14 cellular contexts compared by ENCODE assay signal in the genomic region with DNA sequence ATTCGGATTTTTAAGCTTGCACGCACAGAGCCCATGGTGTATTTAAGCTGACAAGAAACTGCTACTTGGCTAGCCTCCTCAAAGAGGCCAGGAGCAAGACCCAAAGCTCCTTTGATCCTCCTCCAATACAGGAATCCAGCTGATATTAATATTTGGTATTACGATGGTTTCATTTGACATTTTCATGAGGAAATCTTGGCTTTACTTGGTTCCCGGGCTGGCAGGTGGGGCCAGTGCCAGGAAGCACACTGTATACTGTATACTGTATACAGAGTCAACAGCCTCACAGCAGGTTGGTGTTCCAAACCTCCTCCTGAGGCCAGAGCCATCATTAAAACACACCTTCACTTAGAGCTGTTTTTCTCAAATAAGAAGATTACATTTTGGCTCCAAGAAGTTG.
DNase-seq lines count a peak whose midpoint lies in the region; ATAC-seq and TF ChIP-seq lines count a peak whose summit lies in the region.
"Had no signal": no experiment of that assay in that cellular context is flagged by ENCODE, and none has a peak within 500 bp of the region (broad histone marks: within the 10 kb centered on the region; RNA-seq: fewer than 3 reads in every experiment).

No MANE protein-coding gene starts in this region.

- H3K9me3 ChIP-seq in muscle layer of colon (ENCODE audit: low read length), result no peaks in the 10 kb centered on the region
- no peaks in the 10 kb centered on the region for H3K9me3 ChIP-seq in sigmoid colon

- TF ChIP-seq EP300 in sigmoid colon (IDR thresholded peaks at IDR 0.05), result peak in 3 of 4 donors; percentile 4 to 78 (median 55)

- H3K27ac ChIP-seq in C4-2B (peak overlapping the region; percentile 25; the same call in 1 of the 2 replicates), muscle layer of colon (ENCODE audit: low read depth, low read length) (peak overlapping the region; percentile 47), sigmoid colon (peak overlapping the region in 3 of 4 donors; percentile 49 to 78 (median 76))

- TF ChIP-seq CTCF in C4-2B (conservative IDR thresholded peaks at IDR 0.05) (no peak), sigmoid colon (IDR thresholded peaks at IDR 0.05) (no peak), GM20000 (IDR thresholded peaks at IDR 0.05; ENCODE audit: extremely low read depth, missing control alignments) (no peak)

- H3K36me3 ChIP-seq in muscle layer of colon (ENCODE audit: insufficient read depth, low read length) (no peaks in the 10 kb centered on the region), sigmoid colon (no peaks in the 10 kb centered on the region)

- H3K27me3 ChIP-seq in muscle layer of colon (ENCODE audit: control insufficient read depth in 1 of 2, insufficient read depth in 2 of 2, low read length in 2 of 2), result no peaks in the 10 kb centered on the region
- no peaks in the 10 kb centered on the region for H3K27me3 ChIP-seq in sigmoid colon

- DNase-seq in NCI-H69 (lab: John Stamatoyannopoulos, UW) (peak; percentile 44), sigmoid colon (peak; percentile 82), sciatic nerve (ENCODE audit: low spot score) (no peak), GM20000 (ENCODE audit: low spot score) (no peak)
- no peak for DNase-seq in central memory CD4-positive, alpha-beta T cell
- DNase-seq: C1 segment of cervical spinal cord; CD4-positive, alpha-beta memory T cell; DMS153; DMS79 treated with DMSO at 0.1 percent for 48 hours; EL; HCEC 1CT; HFFc6 had no signal

- intact Hi-C loops in sigmoid colon (cut with DNase I) (loop anchor here (5.0 kb wide), 1 partner anchor 153 kb away; no protein-coding TSS in a partner anchor), sciatic nerve (cut with DNase I) (no loop called here)

- no peak for TF ChIP-seq POLR2A in sigmoid colon (IDR thresholded peaks at IDR 0.05)

- peak overlapping the region in 1 of 2 donors; percentile 23 for H3K4me3 ChIP-seq in muscle layer of colon (ENCODE audit: low read depth in 1 of 2, low read length in 2 of 2)
- no peak overlapping the region for H3K4me3 ChIP-seq in sigmoid colon

- WGBS in sigmoid colon, 2 donors, result 81 to 85% methylated on average over 4 of the region's 4 CpGs

- H3K4me1 ChIP-seq in muscle layer of colon (ENCODE audit: insufficient read depth, low read length) (peaks cover 37% of the 10 kb centered on the region), sigmoid colon (peaks cover 0 to 60% (median 53%) of the 10 kb centered on the region in 4 donors)

- H3K9ac ChIP-seq in muscle layer of colon (ENCODE audit: low read length), result no peak overlapping the region

- no peak for ATAC-seq in sciatic nerve

Comparison
In these comparisons a context has a peak if more than half of its experiments do, and no peak if none do; other contexts are left out.
1. H3K27ac ChIP-seq: peak in every context shown above with its lines; median percentile 76 in sigmoid colon; 47 in muscle layer of colon; 25 in C4-2B.
2. DNase-seq: peak in NCI-H69 (single experiment) and sigmoid colon (single experiment); none in sciatic nerve (single experiment), GM20000 (single experiment) and central memory CD4-positive, alpha-beta T cell (single experiment).